In genomic region chr9:125028041-125028440, GRCh38 we compare ENCODE assay signal across 31 cellular contexts.
"Had no signal": no experiment of that assay in that cellular context is flagged by ENCODE, and none has a peak within 500 bp of the region (broad histone marks: within the 10 kb centered on the region; RNA-seq: fewer than 3 reads in every experiment).

No MANE protein-coding gene starts in this region.

- H3K27ac Mint-ChIP-seq: activated CD4-positive, alpha-beta memory T cell treated with anti-CD3 and anti-CD28 coated beads for 36 hours; activated CD4-positive, alpha-beta T cell treated with anti-CD3 and anti-CD28 coated beads for 36 hours; activated CD4-positive, alpha-beta T cell treated with anti-CD3 and anti-CD28 coated beads, Interleukin-2, amount 10 ng/mL, durations not matched to agents 24 days and 14 days; activated CD8-positive, alpha-beta memory T cell treated with anti-CD3 and anti-CD28 coated beads, Interleukin-2, amount 10 ng/mL, durations not matched to agents 7 days and 5 days; activated CD8-positive, alpha-beta T cell treated with anti-CD3 and anti-CD28 coated beads, Interleukin-2, amount 10 ng/mL, durations not matched to agents 7 days and 5 days; activated naive CD4-positive, alpha-beta T cell treated with anti-CD3 and anti-CD28 coated beads for 36 hours; activated naive CD4-positive, alpha-beta T cell treated with anti-CD3 and anti-CD28 coated beads, Interleukin-2, amount 50 U/mL, for 72 hours; activated naive CD8-positive, alpha-beta T cell treated with anti-CD3 and anti-CD28 coated beads, Interleukin-2, amount 10 ng/mL, durations not matched to agents 7 days and 5 days; activated T-helper 1 cell treated with anti-CD3 and anti-CD28 coated beads, Interleukin-12 subunit alpha, Interleukin-12 subunit beta, Interleukin-2, Interleukin-4 antibody, amounts not matched to agents 30 ng/mL and 10 ng/mL and 1 ng/mL, durations not matched to agents 14 hours and 24 hours and 36 hours; activated T-helper 2 cell treated with anti-CD3 and anti-CD28 coated beads, Interferon-gamma antibody, Interleukin-2, Interleukin-4, amounts not matched to agents 10 μg/mL and 5 μg/mL and 100 μg/mL, durations not matched to agents 14 hours and 24 hours and 36 hours; brain had no signal

- H3K36me3 ChIP-seq: breast epithelium, colonic mucosa had no signal

- DNase-seq: activated CD4-positive, alpha-beta memory T cell treated with anti-CD3 and anti-CD28 coated beads for 36 hours; activated CD4-positive, alpha-beta T cell treated with anti-CD3 and anti-CD28 coated beads for 36 hours; activated CD4-positive, alpha-beta T cell treated with anti-CD3 and anti-CD28 coated beads, Interleukin-2, amount 10 ng/mL, durations not matched to agents 24 days and 14 days; activated CD4-positive, CD25-positive, alpha-beta regulatory T cell; activated CD4-positive, CD25-positive, alpha-beta regulatory T cell treated with anti-CD3 and anti-CD28 coated beads, Interleukin-2, amount 50 U/mL, for 72 hours; activated CD8-positive, alpha-beta memory T cell treated with anti-CD3 and anti-CD28 coated beads, Interleukin-2, amount 10 ng/mL, durations not matched to agents 7 days and 5 days; activated CD8-positive, alpha-beta memory T cell treated with anti-CD3 and anti-CD28 coated beads, Interleukin-2, amount 50 U/mL, for 4 hours; activated CD8-positive, alpha-beta T cell treated with anti-CD3 and anti-CD28 coated beads, Interleukin-2, amount 10 ng/mL, durations not matched to agents 7 days and 5 days; activated effector memory CD4-positive, alpha-beta T cell treated with anti-CD3 and anti-CD28 coated beads, Interleukin-2, amount 50 U/mL, for 16 hours; activated naive CD4-positive, alpha-beta T cell treated with anti-CD3 and anti-CD28 coated beads for 36 hours; activated naive CD8-positive, alpha-beta T cell treated with anti-CD3 and anti-CD28 coated beads, Interleukin-2, amount 10 ng/mL, durations not matched to agents 7 days and 5 days; activated T-cell treated with anti-CD3 and anti-CD28 coated beads, Interleukin-2, amount 50 U/mL, for 1 hour; activated T-cell treated with anti-CD3 and anti-CD28 coated beads, Interleukin-2, amount 50 U/mL, for 48 hours; central memory CD4-positive, alpha-beta T cell; cerebellar nuclear complex; effector CD8-positive, alpha-beta T cell; esophagus squamous epithelium; foreskin melanocyte; T-helper 2 cell had no signal

- ATAC-seq: activated CD4-positive, alpha-beta T cell treated with anti-CD3 and anti-CD28 coated beads for 36 hours; activated CD8-positive, alpha-beta memory T cell treated with anti-CD3 and anti-CD28 coated beads, Interleukin-2, amount 10 ng/mL, durations not matched to agents 7 days and 5 days; activated CD8-positive, alpha-beta T cell treated with anti-CD3 and anti-CD28 coated beads, Interleukin-2, amount 10 ng/mL, durations not matched to agents 7 days and 5 days; activated naive CD4-positive, alpha-beta T cell treated with anti-CD3 and anti-CD28 coated beads, Interleukin-2, amount 50 U/mL, for 72 hours; gastroesophageal sphincter had no signal

- H3K4me1 Mint-ChIP-seq: brain had no signal

- H3K4me3 Mint-ChIP-seq: activated CD4-positive, alpha-beta memory T cell treated with anti-CD3 and anti-CD28 coated beads for 36 hours; activated CD4-positive, alpha-beta T cell treated with anti-CD3 and anti-CD28 coated beads for 36 hours; activated CD4-positive, alpha-beta T cell treated with anti-CD3 and anti-CD28 coated beads, Interleukin-2, amount 10 ng/mL, durations not matched to agents 24 days and 14 days; activated CD8-positive, alpha-beta memory T cell treated with anti-CD3 and anti-CD28 coated beads, Interleukin-2, amount 10 ng/mL, durations not matched to agents 7 days and 5 days; activated CD8-positive, alpha-beta T cell treated with anti-CD3 and anti-CD28 coated beads, Interleukin-2, amount 10 ng/mL, durations not matched to agents 7 days and 5 days; activated naive CD4-positive, alpha-beta T cell treated with anti-CD3 and anti-CD28 coated beads for 36 hours; activated naive CD8-positive, alpha-beta T cell treated with anti-CD3 and anti-CD28 coated beads, Interleukin-2, amount 10 ng/mL, durations not matched to agents 7 days and 5 days; activated T-helper 1 cell treated with anti-CD3 and anti-CD28 coated beads, Interleukin-12 subunit alpha, Interleukin-12 subunit beta, Interleukin-2, Interleukin-4 antibody, amounts not matched to agents 30 ng/mL and 10 ng/mL and 1 ng/mL, durations not matched to agents 14 hours and 24 hours and 36 hours; brain had no signal

- H3K9me3 ChIP-seq: ascending aorta, breast epithelium, colonic mucosa, esophagus squamous epithelium, gastroesophageal sphincter had no signal

- H3K9me3 Mint-ChIP-seq: activated CD4-positive, alpha-beta memory T cell treated with anti-CD3 and anti-CD28 coated beads for 36 hours; activated CD4-positive, alpha-beta T cell treated with anti-CD3 and anti-CD28 coated beads, Interleukin-2, amount 10 ng/mL, durations not matched to agents 24 days and 14 days; activated naive CD4-positive, alpha-beta T cell treated with anti-CD3 and anti-CD28 coated beads for 36 hours; activated naive CD4-positive, alpha-beta T cell treated with anti-CD3 and anti-CD28 coated beads, Interleukin-2, amount 50 U/mL, for 72 hours; activated naive CD8-positive, alpha-beta T cell treated with anti-CD3 and anti-CD28 coated beads, Interleukin-2, amount 10 ng/mL, durations not matched to agents 7 days and 5 days; activated T-helper 1 cell treated with anti-CD3 and anti-CD28 coated beads, Interleukin-12 subunit alpha, Interleukin-12 subunit beta, Interleukin-2, Interleukin-4 antibody, amounts not matched to agents 30 ng/mL and 10 ng/mL and 1 ng/mL, durations not matched to agents 14 hours and 24 hours and 36 hours; activated T-helper 2 cell treated with anti-CD3 and anti-CD28 coated beads, Interferon-gamma antibody, Interleukin-2, Interleukin-4, amounts not matched to agents 10 μg/mL and 5 μg/mL and 100 μg/mL, durations not matched to agents 14 hours and 24 hours and 36 hours; brain had no signal

- H3K27me3 Mint-ChIP-seq: activated CD4-positive, alpha-beta memory T cell treated with anti-CD3 and anti-CD28 coated beads for 36 hours; activated CD4-positive, alpha-beta T cell treated with anti-CD3 and anti-CD28 coated beads for 36 hours; activated CD4-positive, alpha-beta T cell treated with anti-CD3 and anti-CD28 coated beads, Interleukin-2, amount 10 ng/mL, durations not matched to agents 24 days and 14 days; activated CD8-positive, alpha-beta memory T cell treated with anti-CD3 and anti-CD28 coated beads, Interleukin-2, amount 10 ng/mL, durations not matched to agents 7 days and 5 days; activated naive CD8-positive, alpha-beta T cell treated with anti-CD3 and anti-CD28 coated beads, Interleukin-2, amount 10 ng/mL, durations not matched to agents 7 days and 5 days had no signal

- H3K27ac ChIP-seq: ascending aorta, breast epithelium, cardiac muscle cell, colonic mucosa, epithelial cell of prostate, esophagus squamous epithelium, gastroesophageal sphincter had no signal

- H3K4me1 ChIP-seq: ascending aorta, breast epithelium, colonic mucosa, esophagus squamous epithelium, gastroesophageal sphincter had no signal

- H3K4me3 ChIP-seq: ascending aorta, breast epithelium, cardiac muscle cell, colonic mucosa, esophagus squamous epithelium, gastroesophageal sphincter had no signal

- H3K27me3 ChIP-seq: ascending aorta, breast epithelium, cardiac muscle cell, colonic mucosa, esophagus squamous epithelium, gastroesophageal sphincter had no signal

- FAIRE-seq: endometrium, endothelial cell of umbilical vein had no signal
